9 cellular contexts compared by ENCODE assay signal in genomic region chr6:96522469-96523009, GRCh38. TPM values are rescaled to one million over a fixed set of nuclear protein-coding genes. Genes with fewer than 3 reads are reported as not detected.
DNase-seq lines count a peak whose midpoint lies in the region; ATAC-seq and TF ChIP-seq lines count a peak whose summit lies in the region.
"Had no signal": no experiment of that assay in that cellular context is flagged by ENCODE, and none has a peak within 500 bp of the region (broad histone marks: within the 10 kb centered on the region; RNA-seq: fewer than 3 reads in every experiment).

No MANE protein-coding gene starts in this region.

- peak overlapping the region; percentile 92 for H3K9ac ChIP-seq in neural cell (ENCODE audit: low read length)

- no peaks in the 10 kb centered on the region for H4K20me1 ChIP-seq in neural cell (ENCODE audit: insufficient read depth)

- H3K9me3 ChIP-seq in SJSA1 (replicated peaks): no peaks in the 10 kb centered on the region
- H3K9me3 ChIP-seq in neural cell (ENCODE audit: low read length): no peaks in the 10 kb centered on the region

- peak overlapping the region; percentile 94 for H3K4me2 ChIP-seq in neural cell (ENCODE audit: low read length)

- H3F3A ChIP-seq in neural cell (ENCODE audit: insufficient read depth, low read length, poor library complexity, severe bottlenecking): no peaks in the 10 kb centered on the region

- H3K4me1 ChIP-seq in SJSA1 (replicated peaks): peaks cover 17% of the 10 kb centered on the region

- H3K27me3 ChIP-seq in SJSA1 (replicated peaks) (no peaks in the 10 kb centered on the region), neural cell (ENCODE audit: insufficient read depth, low read depth, low read length) (no peaks in the 10 kb centered on the region)

- peak overlapping the region; percentile 97 for H2AFZ ChIP-seq in neural cell (ENCODE audit: low read depth, low read length)

- H3K27ac ChIP-seq in SJSA1 (peak overlapping the region; percentile 93), neural cell (ENCODE audit: low read length) (peak overlapping the region; percentile 93)

- no peak for TF ChIP-seq RAD21 in neural cell (conservative IDR thresholded peaks at IDR 0.05)

- H3K4me3 ChIP-seq in SJSA1: peak overlapping the region; percentile 82
- peak overlapping the region; percentile 95 for H3K4me3 ChIP-seq in epithelial cell of proximal tubule (ENCODE audit: low read depth, low read length)
- H3K4me3 ChIP-seq in neural cell (ENCODE audit: low read length): peak overlapping the region; percentile 78

- H3K9me2 ChIP-seq in neural cell (ENCODE audit: insufficient read depth, low read length): no peaks in the 10 kb centered on the region

- no peak for TF ChIP-seq EP300 in neural cell (conservative IDR thresholded peaks at IDR 0.05; ENCODE audit: poor library complexity, severe bottlenecking)

- H3K36me3 ChIP-seq in SJSA1: peaks cover 28% of the 10 kb centered on the region
- no peaks in the 10 kb centered on the region for H3K36me3 ChIP-seq in neural cell (ENCODE audit: insufficient read depth, low read length)

- ATAC-seq in GM18517 (IDR thresholded peaks at IDR 0.05; ENCODE audit: unreplicated experiment) (peak; percentile 39), HG03039 (IDR thresholded peaks at IDR 0.05; ENCODE audit: unreplicated experiment) (peak; percentile 21)

- peak; percentile 3 for DNase-seq in AG08395 (ENCODE audit: low spot score)
- no peak for DNase-seq in SJSA1 (ENCODE audit: low read depth in 1 of 2, low spot score in 2 of 2)
- DNase-seq in epithelial cell of proximal tubule (ENCODE audit: low read depth): no peak
- no peak for DNase-seq in GM19240 (ENCODE audit: insufficient read length, low spot score)
- no peak for DNase-seq in activated CD8-positive, alpha-beta memory T cell treated with anti-CD3 and anti-CD28 coated beads, Interleukin-2, amount 50 U/mL, for 48 hours

- H3K79me2 ChIP-seq in neural cell (replicated peaks; ENCODE audit: insufficient read depth, low read length): peaks cover 12% of the 10 kb centered on the region

- TF ChIP-seq CTCF in epithelial cell of proximal tubule (conservative IDR thresholded peaks at IDR 0.05; ENCODE audit: low read depth, low read length): no peak
- TF ChIP-seq CTCF in neural cell (IDR thresholded peaks at IDR 0.05; ENCODE audit: poor library complexity, severe bottlenecking): no peak

TF ChIP-seq in neural cell, 6 proteins besides CTCF, POLR2A, EP300 and RAD21:
- TF ChIP-seq, protein P1, sequence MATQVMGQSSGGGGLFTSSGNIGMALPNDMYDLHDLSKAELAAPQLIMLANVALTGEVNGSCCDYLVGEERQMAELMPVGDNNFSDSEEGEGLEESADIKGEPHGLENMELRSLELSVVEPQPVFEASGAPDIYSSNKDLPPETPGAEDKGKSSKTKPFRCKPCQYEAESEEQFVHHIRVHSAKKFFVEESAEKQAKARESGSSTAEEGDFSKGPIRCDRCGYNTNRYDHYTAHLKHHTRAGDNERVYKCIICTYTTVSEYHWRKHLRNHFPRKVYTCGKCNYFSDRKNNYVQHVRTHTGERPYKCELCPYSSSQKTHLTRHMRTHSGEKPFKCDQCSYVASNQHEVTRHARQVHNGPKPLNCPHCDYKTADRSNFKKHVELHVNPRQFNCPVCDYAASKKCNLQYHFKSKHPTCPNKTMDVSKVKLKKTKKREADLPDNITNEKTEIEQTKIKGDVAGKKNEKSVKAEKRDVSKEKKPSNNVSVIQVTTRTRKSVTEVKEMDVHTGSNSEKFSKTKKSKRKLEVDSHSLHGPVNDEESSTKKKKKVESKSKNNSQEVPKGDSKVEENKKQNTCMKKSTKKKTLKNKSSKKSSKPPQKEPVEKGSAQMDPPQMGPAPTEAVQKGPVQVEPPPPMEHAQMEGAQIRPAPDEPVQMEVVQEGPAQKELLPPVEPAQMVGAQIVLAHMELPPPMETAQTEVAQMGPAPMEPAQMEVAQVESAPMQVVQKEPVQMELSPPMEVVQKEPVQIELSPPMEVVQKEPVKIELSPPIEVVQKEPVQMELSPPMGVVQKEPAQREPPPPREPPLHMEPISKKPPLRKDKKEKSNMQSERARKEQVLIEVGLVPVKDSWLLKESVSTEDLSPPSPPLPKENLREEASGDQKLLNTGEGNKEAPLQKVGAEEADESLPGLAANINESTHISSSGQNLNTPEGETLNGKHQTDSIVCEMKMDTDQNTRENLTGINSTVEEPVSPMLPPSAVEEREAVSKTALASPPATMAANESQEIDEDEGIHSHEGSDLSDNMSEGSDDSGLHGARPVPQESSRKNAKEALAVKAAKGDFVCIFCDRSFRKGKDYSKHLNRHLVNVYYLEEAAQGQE (IDR thresholded peaks at IDR 0.05; ENCODE audit: borderline replicate concordance): no peak
- TF ChIP-seq EZH2 (IDR thresholded peaks at IDR 0.05; ENCODE audit: borderline replicate concordance, insufficient read depth, low read length, poor library complexity, severe bottlenecking) (no peak), POLR2AphosphoS5 (IDR thresholded peaks at IDR 0.05) (no peak), MXI1 (conservative IDR thresholded peaks at IDR 0.05; ENCODE audit: poor library complexity, severe bottlenecking) (no peak), SMC3 (conservative IDR thresholded peaks at IDR 0.05; ENCODE audit: poor library complexity) (no peak), TAF1 (IDR thresholded peaks at IDR 0.05; ENCODE audit: low read depth) (no peak)

RNA-seq across cellular contexts. Expression of gene UFL1, which starts 0.9 kb away (rescaled TPM):
- total RNA-seq in SJSA1 (2014; rRNA removed; shearing (Covaris generic)): 21.6 and 26.4 TPM in 2 replicates
- 18.0 and 18.8 TPM in 2 replicates for total RNA-seq in epithelial cell of proximal tubule
- 16.5 and 20.6 TPM in 2 replicates for polyA plus RNA-seq in neural cell
- polyA minus RNA-seq in neural cell: 31.6 and 34.8 TPM in 2 replicates

RNA-seq across cellular contexts. Expression of gene FHL5, which starts 40.4 kb away (rescaled TPM):
- total RNA-seq in SJSA1 (2014; rRNA removed; shearing (Covaris generic)): not detected in 2 replicates
- total RNA-seq in epithelial cell of proximal tubule: not detected in 2 replicates
- polyA plus RNA-seq in neural cell: not detected in 2 replicates
- polyA minus RNA-seq in neural cell: not detected in 2 replicates
- total RNA-seq: T-helper 1 cell treated with Interleukin-12 subunit alpha and Interleukin-12 subunit beta and Interleukin-4 antibody, amounts not matched to agents 30 ng/mL and 1 ng/mL, for 36 hours had no signal
